26 cellular contexts compared by ENCODE assay signal in genomic region chr13:102185375-102185984, GRCh38.
"Had no signal": no experiment of that assay in that cellular context is flagged by ENCODE, and none has a peak within 500 bp of the region (broad histone marks: within the 10 kb centered on the region; RNA-seq: fewer than 3 reads in every experiment).

No MANE protein-coding gene starts in this region.

- H3K27ac ChIP-seq: left lung, lower lobe of right lung, pancreas, prostate gland, sigmoid colon, spleen, transverse colon, upper lobe of left lung, vagina had no signal

- FAIRE-seq: kidney, pancreas had no signal

- H3K4me3 ChIP-seq: left lung, lower lobe of right lung, pancreas, prostate gland, sigmoid colon, spleen, transverse colon, upper lobe of left lung, vagina had no signal

- H3K36me3 ChIP-seq: left lung, lower lobe of right lung, pancreas, prostate gland, sigmoid colon, spleen, transverse colon, upper lobe of left lung, vagina had no signal

- H3K9me3 ChIP-seq: left lung, lower lobe of right lung, pancreas, prostate gland, sigmoid colon, spleen, transverse colon, upper lobe of left lung, vagina had no signal

- ATAC-seq: left colon; left lung; lower lobe of right lung; naive thymus-derived CD8-positive, alpha-beta T cell; pancreas; right cardiac atrium; stimulated activated effector memory CD8-positive, alpha-beta T cell treated with anti-CD3 and anti-CD28 coated beads, Interleukin-12 subunit alpha, Interleukin-12 subunit beta, amount 100 ng/mL, for 72 hours; stimulated activated naive CD8-positive, alpha-beta T cell treated with anti-CD3 and anti-CD28 coated beads, Interleukin-15, amount 100 ng/mL, for 72 hours had no signal

- H3K27me3 ChIP-seq: left lung, pancreas, sigmoid colon, spleen, transverse colon, upper lobe of left lung, vagina had no signal

- DNase-seq: hypothalamus; immature natural killer cell; kidney; left colon; left lung; lower lobe of right lung; mammary epithelial cell; mesenchymal stem cell; naive thymus-derived CD8-positive, alpha-beta T cell; nucleus accumbens; pancreas; posterior cingulate gyrus; retina; right cardiac atrium; sigmoid colon; small intestine; spleen; stimulated activated CD4-positive, alpha-beta T cell treated with anti-CD3 and anti-CD28 coated beads, Interleukin-4, amount 100 ng/mL, for 24 hours; stimulated activated naive CD4-positive, alpha-beta T cell; stimulated activated naive CD8-positive, alpha-beta T cell treated with anti-CD3 and anti-CD28 coated beads, Interleukin-15, amount 100 ng/mL, for 72 hours; substantia nigra; transverse colon; upper lobe of left lung had no signal

- H3K4me1 ChIP-seq: left lung, lower lobe of right lung, prostate gland, sigmoid colon, spleen, transverse colon, upper lobe of left lung, vagina had no signal
